In genomic region chr5:442335-443238, GRCh38 we compare ENCODE assay signal across 8 cellular contexts. TPM values are rescaled to one million over a fixed set of nuclear protein-coding genes. Genes with fewer than 3 reads are reported as not detected.
A peak's percentile ranks its signal among the peaks of the same experiment; 100 is the strongest.
DNase-seq lines count a peak whose midpoint lies in the region; ATAC-seq and TF ChIP-seq lines count a peak whose summit lies in the region.

TSS of gene EXOC3 (plus strand) at chr5:443176. CDS start at chr5:446206, 3,030 bp downstream.

- no peaks in the 10 kb centered on the region for H4K20me1 ChIP-seq in OCI-LY7 (ENCODE audit: insufficient read depth, low read length)

- DNase-seq in COLO829 (ENCODE audit: low spot score) (peak; percentile 64), HPDE6-E6E7 (ENCODE audit: extremely low spot score) (peak; percentile 84), OCI-LY7 (ENCODE audit: low spot score) (peak; percentile 86), activated T-cell treated with anti-CD3 and anti-CD28 coated beads for 48 hours (ENCODE audit: low read depth) (peak; percentile 78), epithelial cell of proximal tubule (ENCODE audit: low read depth) (no peak)
- peak; percentile 57 to 61 for DNase-seq in stimulated activated CD8-positive, alpha-beta memory T cell treated with anti-CD3 and anti-CD28 coated beads, Interleukin-7, amount 100 ng/mL, for 1 hour (ENCODE audit: low read depth in 2 of 2)

- H3K27me3 ChIP-seq in muscle layer of colon (ENCODE audit: control insufficient read depth in 1 of 2, insufficient read depth in 2 of 2, low read length in 2 of 2), result no peaks in the 10 kb centered on the region

- H3K4me3 ChIP-seq in OCI-LY7 (ENCODE audit: low read depth, low read length, poor library complexity, severe bottlenecking) (peak within 1 kb of the TSS; percentile 96), epithelial cell of proximal tubule (ENCODE audit: low read depth, low read length) (peak within 1 kb of the TSS; percentile 100), muscle layer of colon (ENCODE audit: low read depth in 1 of 2, low read length in 2 of 2) (peak within 1 kb of the TSS; percentile 97 to 99)

- peak within 1 kb of the TSS; percentile 3 for H3K27ac ChIP-seq in OCI-LY7 (ENCODE audit: low read depth, low read length, poor library complexity, severe bottlenecking)
- peak within 1 kb of the TSS; percentile 80 for H3K27ac ChIP-seq in muscle layer of colon (ENCODE audit: low read depth, low read length)

- H3K9ac ChIP-seq in muscle layer of colon (ENCODE audit: low read length), result peak within 1 kb of the TSS; percentile 78

- POLR2A ChIA-PET in OCI-LY7 (lab: Charles Lee), result no interaction called here

- peaks cover 14% of the 10 kb centered on the region; the same call in 1 of the 2 replicates for H3K79me2 ChIP-seq in OCI-LY7 (ENCODE audit: insufficient read depth, low read depth, low read length)

- CTCF ChIA-PET in OCI-LY7 (lab: Charles Lee; ENCODE audit: unreplicated experiment), result no interaction called here

- peak within 1 kb of the TSS; percentile 83 for H2AFZ ChIP-seq in OCI-LY7 (ENCODE audit: low read length)

- intact Hi-C loops in OCI-LY7 (cut with micrococcal nuclease; ENCODE audit: unreplicated experiment), result no loop called here

- ATAC-seq in GM19467 (IDR thresholded peaks at IDR 0.05; ENCODE audit: unreplicated experiment), result peak; percentile 88

- peak within 1 kb of the TSS; percentile 96 for H3K4me2 ChIP-seq in OCI-LY7 (ENCODE audit: low read length)

- no peaks in the 10 kb centered on the region for H3K9me2 ChIP-seq in OCI-LY7 (ENCODE audit: insufficient read depth, low read length)

- H3K36me3 ChIP-seq in OCI-LY7 (ENCODE audit: insufficient read depth, low read length) (peaks cover 15% of the 10 kb centered on the region), muscle layer of colon (ENCODE audit: insufficient read depth, low read length) (peaks cover 20% of the 10 kb centered on the region)

- H3K4me1 ChIP-seq in OCI-LY7 (ENCODE audit: insufficient read depth, low read length, poor library complexity, severe bottlenecking), result peaks cover 27% of the 10 kb centered on the region
- peaks cover 22% of the 10 kb centered on the region for H3K4me1 ChIP-seq in muscle layer of colon (ENCODE audit: insufficient read depth, low read length)

- BruUV-seq in OCI-LY7 (replicated peaks; lab: Mats Ljungman, UMichigan), result TSS peak; percentile 93

- TF ChIP-seq CTCF in OCI-LY7 (conservative IDR thresholded peaks at IDR 0.05; ENCODE audit: low read length) (no peak), epithelial cell of proximal tubule (conservative IDR thresholded peaks at IDR 0.05; ENCODE audit: low read depth, low read length) (no peak)

- no peaks in the 10 kb centered on the region for H3K9me3 ChIP-seq in OCI-LY7 (ENCODE audit: low read length)
- no peaks in the 10 kb centered on the region for H3K9me3 ChIP-seq in muscle layer of colon (ENCODE audit: low read length)

RNA-seq across cellular contexts. Expression of gene EXOC3, which starts in this region (rescaled TPM):
- total RNA-seq in OCI-LY7 (2014; rRNA removed; shearing (Covaris generic)), result 27.4 and 31.0 TPM in 2 replicates
- total RNA-seq in OCI-LY7 (2022) (58.2 and 58.9 TPM in 2 replicates), epithelial cell of proximal tubule (23.8 and 27.2 TPM in 2 replicates)
